Comparison of ENCODE assay signal across 14 cellular contexts in genomic region chr3:150158974-150159625, GRCh38.
A peak's percentile ranks its signal among the peaks of the same experiment; 100 is the strongest.
DNase-seq lines count a peak whose midpoint lies in the region; ATAC-seq and TF ChIP-seq lines count a peak whose summit lies in the region.
"Had no signal": no experiment of that assay in that cellular context is flagged by ENCODE, and none has a peak within 500 bp of the region (broad histone marks: within the 10 kb centered on the region; RNA-seq: fewer than 3 reads in every experiment).

No MANE protein-coding gene starts in this region.

- POLR2A ChIA-PET in HEK293 (lab: Yijun Ruan, JAX), result no interaction called here

- H3K36me3 ChIP-seq in HEK293 (ENCODE audit: control insufficient read depth in 2 of 2, insufficient read depth in 1 of 2, low read length in 2 of 2) (no peaks in the 10 kb centered on the region), stomach smooth muscle (ENCODE audit: control insufficient read depth in 2 of 2, insufficient read depth in 2 of 2, low read length in 2 of 2) (no peaks in the 10 kb centered on the region)

- no peak overlapping the region for H3K4me3 ChIP-seq in HEK293 (ENCODE audit: low read depth, low read length)
- no peak overlapping the region for H3K4me3 ChIP-seq in fibroblast of mammary gland (ENCODE audit: control insufficient read depth, low read depth, low read length)
- H3K4me3 ChIP-seq in stomach smooth muscle (ENCODE audit: low read length in 2 of 2), result no peak overlapping the region

- CTCF ChIA-PET in HEK293 (lab: Yijun Ruan, JAX), result interaction anchor here (0.6 to 1.3 kb wide), 2 partner anchors 9 to 176 kb away, joined by 3 read pairs; no protein-coding TSS in a partner anchor

- H3K27ac ChIP-seq in HEK293 (ENCODE audit: extremely low read depth, low read depth, low read length) (no peak overlapping the region), stomach smooth muscle (ENCODE audit: low read length) (peak overlapping the region; percentile 6)

- no peak overlapping the region for H3K9ac ChIP-seq in stomach smooth muscle (ENCODE audit: low read length in 2 of 2)

- H3K27me3 ChIP-seq in stomach smooth muscle (ENCODE audit: control insufficient read depth in 1 of 2, insufficient read depth in 2 of 2, low read length in 2 of 2), result no peaks in the 10 kb centered on the region

- no peaks in the 10 kb centered on the region for H3K4me1 ChIP-seq in HEK293 (ENCODE audit: control insufficient read depth, insufficient read depth, low read length)
- no peaks in the 10 kb centered on the region for H3K4me1 ChIP-seq in stomach smooth muscle (ENCODE audit: control insufficient read depth, insufficient read depth, low read length)

- DNase-seq in NCI-H524 treated with DMSO at 0.1 percent for 48 hours (lab: John Stamatoyannopoulos, UW), result peak; percentile 87
- peak; percentile 49 for DNase-seq in fibroblast of mammary gland (ENCODE audit: low read depth)
- no peak for DNase-seq in activated effector memory CD4-positive, alpha-beta T cell treated with Interleukin-2 at 50 U/mL for 16 hours
- DNase-seq: activated B cell treated with CpG ODN at 0.5 μM for 24 hours; activated naive CD4-positive, alpha-beta T cell treated with anti-CD3 and anti-CD28 coated beads, Interleukin-2, amount 50 U/mL, for 16 hours; caudate nucleus; CD4-positive, CD25-positive, alpha-beta regulatory T cell; GF-D8; left cardiac atrium; NCI-H226 had no signal

- H3K9me3 ChIP-seq in HEK293 (ENCODE audit: control insufficient read depth, insufficient read depth, low read depth, low read length), result no peaks in the 10 kb centered on the region
- H3K9me3 ChIP-seq in stomach smooth muscle (ENCODE audit: control insufficient read depth in 2 of 2, low read length in 2 of 2), result no peaks in the 10 kb centered on the region

- TF ChIP-seq CTCF in HEK293 (tag by site-specific recombination; IDR thresholded peaks at IDR 0.05), result no peak
- no peak for TF ChIP-seq CTCF in fibroblast of mammary gland (conservative IDR thresholded peaks at IDR 0.05; ENCODE audit: control insufficient read depth, insufficient read depth, low read depth, low read length)

- no peak for ATAC-seq in GM21526 (IDR thresholded peaks at IDR 0.05; ENCODE audit: low FRiP score, unreplicated experiment)
- ATAC-seq in HG02623 (IDR thresholded peaks at IDR 0.05; ENCODE audit: unreplicated experiment), result no peak

TF ChIP-seq in HEK293, 187 proteins besides CTCF, POLR2A, EP300 and RAD21:
- TF ChIP-seq ZBTB17 (tag by site-specific recombination; IDR thresholded peaks at IDR 0.05) (peak; percentile 56), ZNF501 (tag by site-specific recombination; IDR thresholded peaks at IDR 0.05) (no peak), GLI2 (tag by site-specific recombination; IDR thresholded peaks at IDR 0.05; ENCODE audit: borderline replicate concordance, low read depth) (no peak)
TF ChIP-seq in HEK293: peak in this region for 1.
